ENCODE assay signal across 17 cellular contexts in genomic region chr5:139457241-139457640, GRCh38. TPM values are rescaled to one million over a fixed set of nuclear protein-coding genes. Genes with fewer than 3 reads are reported as not detected.
DNase-seq lines count a peak whose midpoint lies in the region; ATAC-seq and TF ChIP-seq lines count a peak whose summit lies in the region.
"Had no signal": no experiment of that assay in that cellular context is flagged by ENCODE, and none has a peak within 500 bp of the region (broad histone marks: within the 10 kb centered on the region; RNA-seq: fewer than 3 reads in every experiment).

No MANE protein-coding gene starts in this region.

- no peaks in the 10 kb centered on the region for H3K27me3 ChIP-seq in spleen (replicated peaks in 1 of 7)
- H3K27me3 ChIP-seq: colonic mucosa had no signal

- 84 to 99% (median 97%) methylated on average over 5 of the region's 5 CpGs for WGBS in spleen, 5 donors

- CTCF ChIA-PET in activated naive CD4-positive, alpha-beta T cell treated with anti-CD3 and anti-CD28 coated beads for 36 hours (lab: Charles Lee): interaction anchor here (0.5 to 1.7 kb wide), 3 partner anchors 10 to 39 kb away, joined by 3 to 6 read pairs (median 4); no protein-coding TSS in a partner anchor

- H3K27me3 Mint-ChIP-seq in activated naive CD4-positive, alpha-beta T cell treated with anti-CD3 and anti-CD28 coated beads for 36 hours (ENCODE audit: low read depth): no peaks in the 10 kb centered on the region

- H3K36me3 ChIP-seq in spleen: peaks cover 0 to 30% (median 0%) of the 10 kb centered on the region in 6 donors
- H3K36me3 ChIP-seq: colonic mucosa, WERI-Rb-1 had no signal

- H3K9me3 Mint-ChIP-seq in activated naive CD4-positive, alpha-beta T cell treated with anti-CD3 and anti-CD28 coated beads for 36 hours: no peaks in the 10 kb centered on the region
- peaks cover 0 to 8% of the 10 kb centered on the region in 2 donors for H3K9me3 Mint-ChIP-seq in activated naive CD4-positive, alpha-beta T cell treated with anti-CD3 and anti-CD28 coated beads, Interleukin-2, amount 50 U/mL, for 72 hours

- H3K27ac Mint-ChIP-seq in activated naive CD4-positive, alpha-beta T cell treated with anti-CD3 and anti-CD28 coated beads for 36 hours: peak overlapping the region; percentile 94
- peak overlapping the region; percentile 3 to 26 for H3K27ac Mint-ChIP-seq in activated naive CD4-positive, alpha-beta T cell treated with anti-CD3 and anti-CD28 coated beads, Interleukin-2, amount 50 U/mL, for 72 hours

- H3K4me1 ChIP-seq in spleen: peaks cover 0 to 53% (median 22%) of the 10 kb centered on the region in 6 donors

- no peaks in the 10 kb centered on the region for H3K9me3 ChIP-seq in spleen
- H3K9me3 ChIP-seq: colonic mucosa had no signal

- H3K4me3 ChIP-seq in spleen: no peak overlapping the region
- H3K4me3 ChIP-seq: colonic mucosa, smooth muscle cell had no signal

- no peaks in the 10 kb centered on the region for H3K36me3 Mint-ChIP-seq in activated naive CD4-positive, alpha-beta T cell treated with anti-CD3 and anti-CD28 coated beads for 36 hours (ENCODE audit: low read depth)
- H3K36me3 Mint-ChIP-seq in activated naive CD4-positive, alpha-beta T cell treated with anti-CD3 and anti-CD28 coated beads, Interleukin-2, amount 50 U/mL, for 72 hours: no peaks in the 10 kb centered on the region

- DNase-seq in activated naive CD4-positive, alpha-beta T cell treated with anti-CD3 and anti-CD28 coated beads for 36 hours: no peak
- DNase-seq in activated naive CD4-positive, alpha-beta T cell treated with Interleukin-2 at 50 U/mL for 16 hours: no peak
- no peak for DNase-seq in activated naive CD4-positive, alpha-beta T cell treated with anti-CD3 and anti-CD28 coated beads, Interleukin-2, amount 50 U/mL, for 72 hours (ENCODE audit: low spot score in 2 of 2)
- DNase-seq in spleen: peak; percentile 24
- no peak for DNase-seq in HCEC 1CT
- DNase-seq in anterior cingulate cortex (lab: John Stamatoyannopoulos, UW): no peak
- DNase-seq: colonic mucosa; Kasumi-1; NCI-H1105 treated with DMSO at 0.1 percent for 48 hours; NCI-H2171 treated with DMSO at 0.1 percent for 48 hours; stimulated activated naive CD4-positive, alpha-beta T cell treated with Interleukin-2 at 50 U/mL for 16 hours; WERI-Rb-1 had no signal

- TF ChIP-seq CTCF in spleen (IDR thresholded peaks at IDR 0.05 in 8 of 11, conservative IDR thresholded peaks at IDR 0.05 in 3 of 11): no peak

- peak overlapping the region in 3 of 8 donors; percentile 70 to 84 (median 77) for H3K27ac ChIP-seq in spleen
- H3K27ac ChIP-seq: colonic mucosa, epithelial cell of prostate, WERI-Rb-1 had no signal

- intact Hi-C loops in activated naive CD4-positive, alpha-beta T cell treated with anti-CD3 and anti-CD28 coated beads for 36 hours (cut with micrococcal nuclease): no loop called here
- intact Hi-C loops in spleen (cut with DNase I; ENCODE audit: low total_unique reads): no loop called here

- no peak overlapping the region for H3K4me3 Mint-ChIP-seq in activated naive CD4-positive, alpha-beta T cell treated with anti-CD3 and anti-CD28 coated beads for 36 hours

- ATAC-seq in activated naive CD4-positive, alpha-beta T cell treated with anti-CD3 and anti-CD28 coated beads, Interleukin-2, amount 50 U/mL, for 72 hours: no peak

- peaks cover 58% of the 10 kb centered on the region for H3K4me1 Mint-ChIP-seq in activated naive CD4-positive, alpha-beta T cell treated with anti-CD3 and anti-CD28 coated beads for 36 hours (ENCODE audit: low read depth)

- TF ChIP-seq POLR2A in spleen (IDR thresholded peaks at IDR 0.05): no peak

RNA-seq across cellular contexts. Expression of gene ECSCR, which starts 5.3 kb away (rescaled TPM):
- under 1 TPM; 0.74 to 0.81 TPM for total RNA-seq in activated naive CD4-positive, alpha-beta T cell treated with anti-CD3 and anti-CD28 coated beads for 36 hours
- 1 to 10 TPM in 1 of 2 donors, not detected in 1; 1.9 TPM for total RNA-seq in activated naive CD4-positive, alpha-beta T cell treated with anti-CD3 and anti-CD28 coated beads, Interleukin-2, amount 50 U/mL, for 72 hours
- total RNA-seq in spleen: 10 to 100 TPM; 11.3 to 52.3 (median 20.8) TPM
- 10 to 100 TPM; 14.1 to 18.4 (median 17.7) TPM for polyA plus RNA-seq in spleen
- total RNA-seq: smooth muscle cell had no signal

RNA-seq across cellular contexts. Expression of gene SMIM33, which starts 13.6 kb away (rescaled TPM):
- under 1 TPM; 0.14 to 0.37 TPM for total RNA-seq in activated naive CD4-positive, alpha-beta T cell treated with anti-CD3 and anti-CD28 coated beads for 36 hours
- under 1 TPM; 0.11 to 0.53 TPM for total RNA-seq in activated naive CD4-positive, alpha-beta T cell treated with anti-CD3 and anti-CD28 coated beads, Interleukin-2, amount 50 U/mL, for 72 hours
- total RNA-seq in spleen: under 1 TPM in 1 of 7 donors, not detected in 6; 0.24 TPM
- under 1 TPM in 1 of 3 donors, not detected in 2; 0.03 TPM for polyA plus RNA-seq in spleen
- total RNA-seq: aorta, posterior vena cava, smooth muscle cell had no signal
- polyA plus RNA-seq: aorta, liver, smooth muscle cell had no signal

RNA-seq across cellular contexts. Expression of gene DNAJC18, which starts 17.9 kb away (rescaled TPM):
- total RNA-seq in activated naive CD4-positive, alpha-beta T cell treated with anti-CD3 and anti-CD28 coated beads for 36 hours: 10 to 100 TPM; 18.1 to 18.8 TPM
- 10 to 100 TPM; 13.5 to 47.3 TPM for total RNA-seq in activated naive CD4-positive, alpha-beta T cell treated with anti-CD3 and anti-CD28 coated beads, Interleukin-2, amount 50 U/mL, for 72 hours
- total RNA-seq in spleen: 10 to 100 TPM in 1 of 7 donors, 1 to 10 TPM in 6; 4.0 to 10.8 (median 7.8) TPM
- polyA plus RNA-seq in spleen: 1 to 10 TPM; 1.3 to 7.1 (median 4.5) TPM

RNA-seq across cellular contexts. Expression of gene STING1, which starts 25.3 kb away (rescaled TPM):
- total RNA-seq in activated naive CD4-positive, alpha-beta T cell treated with anti-CD3 and anti-CD28 coated beads for 36 hours: 100 to 1,000 TPM; 136 to 140 TPM
- 100 to 1,000 TPM; 128 to 254 TPM for total RNA-seq in activated naive CD4-positive, alpha-beta T cell treated with anti-CD3 and anti-CD28 coated beads, Interleukin-2, amount 50 U/mL, for 72 hours
- 100 to 1,000 TPM in 6 of 7 donors, 10 to 100 TPM in 1; 99.7 to 166 (median 130) TPM for total RNA-seq in spleen
- 10 to 100 TPM; 24.2 to 49.8 (median 43.6) TPM for polyA plus RNA-seq in spleen

RNA-seq across cellular contexts. Expression of gene SPATA24, which starts 53.4 kb away (rescaled TPM):
- total RNA-seq in activated naive CD4-positive, alpha-beta T cell treated with anti-CD3 and anti-CD28 coated beads for 36 hours: 1 to 10 TPM; 6.0 to 7.4 TPM
- total RNA-seq in activated naive CD4-positive, alpha-beta T cell treated with anti-CD3 and anti-CD28 coated beads, Interleukin-2, amount 50 U/mL, for 72 hours: 1 to 10 TPM; 6.8 to 8.9 TPM
- 1 to 10 TPM; 2.1 to 7.6 (median 3.7) TPM for total RNA-seq in spleen
- 1 to 10 TPM; 8.5 to 9.5 (median 9.0) TPM for polyA plus RNA-seq in spleen

Comparison
In these comparisons a context has a peak if more than half of its experiments do, and no peak if none do; other contexts are left out.
1. RNA of gene ECSCR, which starts 5.3 kb away (total RNA-seq): 11.3 to 52.3 TPM in spleen; 1.9 TPM in activated naive CD4-positive, alpha-beta T cell treated with anti-CD3 and anti-CD28 coated beads, Interleukin-2, amount 50 U/mL, for 72 hours and 0.74 to 0.81 TPM in activated naive CD4-positive, alpha-beta T cell treated with anti-CD3 and anti-CD28 coated beads for 36 hours; every median in the first group is over 4 times any median in the second.